Comparison of ENCODE assay signal across 16 cellular contexts in the genomic region with DNA sequence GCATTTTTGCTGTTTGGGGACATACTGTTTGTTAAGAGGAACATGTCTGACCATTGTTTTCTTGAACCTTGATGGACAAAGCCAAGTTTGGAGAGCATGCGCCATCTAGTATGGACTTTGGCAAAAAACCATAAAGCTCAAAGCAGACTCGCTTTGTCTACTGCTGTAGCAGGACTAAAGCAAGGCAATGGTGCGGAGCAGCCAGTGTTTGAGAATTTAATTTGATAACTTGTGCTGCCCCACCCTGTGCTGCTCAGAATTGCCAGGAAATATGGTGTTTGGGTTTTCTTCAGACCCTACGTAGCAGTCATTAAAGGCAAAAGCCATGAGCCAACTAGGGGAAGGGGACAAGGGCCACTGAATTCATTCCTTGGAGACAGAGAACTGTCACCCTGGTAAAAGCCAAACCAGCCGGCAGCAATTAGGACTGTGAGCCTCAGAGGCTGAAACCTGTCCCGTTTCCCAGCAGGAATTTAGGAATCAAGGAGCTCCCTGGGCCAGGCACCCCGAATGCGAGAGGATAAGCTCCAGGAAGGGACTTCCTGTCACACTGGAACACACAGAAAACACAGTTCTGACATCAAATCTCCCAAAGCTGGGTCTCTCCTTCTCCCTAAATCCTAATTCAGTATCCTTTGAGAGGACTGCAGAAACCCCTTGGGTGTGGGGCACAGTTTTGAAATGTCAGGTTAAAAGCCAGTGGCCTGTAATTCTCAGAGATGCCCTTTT. TPM values are rescaled to one million over a fixed set of nuclear protein-coding genes. Genes with fewer than 3 reads are reported as not detected.
A peak's percentile ranks its signal among the peaks of the same experiment; 100 is the strongest.
DNase-seq lines count a peak whose midpoint lies in the region; ATAC-seq and TF ChIP-seq lines count a peak whose summit lies in the region.
"Had no signal": no experiment of that assay in that cellular context is flagged by ENCODE, and none has a peak within 500 bp of the region (broad histone marks: within the 10 kb centered on the region; RNA-seq: fewer than 3 reads in every experiment).

No MANE protein-coding gene starts in this region.

- H3K27ac ChIP-seq in psoas muscle (peak overlapping the region; percentile 54), uterus (peak overlapping the region; percentile 9 to 15)

- H3K27me3 ChIP-seq in psoas muscle (ENCODE audit: insufficient read depth in 3 of 3, low read length in 2 of 3) (no peaks in the 10 kb centered on the region), uterus (no peaks in the 10 kb centered on the region)
- H3K27me3 ChIP-seq: esophagus squamous epithelium, ovary had no signal

- H3K4me3 ChIP-seq in psoas muscle (no peak overlapping the region), uterus (no peak overlapping the region)
- H3K4me3 ChIP-seq: esophagus squamous epithelium, ovary had no signal

- H3K9me3 ChIP-seq in psoas muscle (no peaks in the 10 kb centered on the region), uterus (no peaks in the 10 kb centered on the region)
- H3K9me3 ChIP-seq: esophagus squamous epithelium, ovary had no signal

- no peak for TF ChIP-seq POLR2A in uterus (IDR thresholded peaks at IDR 0.05)

- H3K36me3 ChIP-seq in psoas muscle (ENCODE audit: insufficient read depth in 1 of 2, low read depth in 1 of 2): peaks cover under 1 to 58% of the 10 kb centered on the region in 2 donors
- no peaks in the 10 kb centered on the region for H3K36me3 ChIP-seq in uterus
- H3K36me3 ChIP-seq: ovary had no signal

- ATAC-seq in left cardiac atrium (peak; percentile 12 to 13), psoas muscle (no peak)

- TF ChIP-seq CTCF in psoas muscle (IDR thresholded peaks at IDR 0.05) (no peak), uterus (IDR thresholded peaks at IDR 0.05) (no peak)

- intact Hi-C loops in left cardiac atrium (cut with DNase I): no loop called here
- intact Hi-C loops in psoas muscle (cut with DNase I): no loop called here
- intact Hi-C loops in uterus (cut with DNase I; ENCODE audit: low total_unique reads): no loop called here

- DNase-seq in NCI-H2029 (lab: John Stamatoyannopoulos, UW) (peak; percentile 56), NCI-H2029 treated with DMSO at 0.1 percent for 48 hours (lab: John Stamatoyannopoulos, UW) (no peak), left cardiac atrium (no peak), psoas muscle (no peak), uterus (no peak), NCI-H510A treated with DMSO at 0.1 percent for 48 hours (lab: John Stamatoyannopoulos, UW) (no peak), NOMO-1 (lab: John Stamatoyannopoulos, UW; ENCODE audit: unreplicated experiment in 2 of 2) (no peak), T-helper 1 cell (no peak)
- DNase-seq: 8988T; activated CD8-positive, alpha-beta memory T cell treated with anti-CD3 and anti-CD28 coated beads, Interleukin-2, amount 50 U/mL, for 48 hours; activated naive CD4-positive, alpha-beta T cell treated with anti-CD3 and anti-CD28 coated beads, Interleukin-2, amount 50 U/mL, for 16 hours; esophagus squamous epithelium; GDM1; mesendoderm; NCI-H1417 treated with DMSO at 0.1 percent for 48 hours had no signal

- H3K4me1 ChIP-seq in psoas muscle: peaks cover 26% of the 10 kb centered on the region
- H3K4me1 ChIP-seq in uterus: peaks cover 0 to 14% of the 10 kb centered on the region in 2 donors

- WGBS in psoas muscle, 3 donors: 66 to 73% (median 71%) methylated on average over 8 of the region's 8 CpGs

RNA-seq across cellular contexts. Expression of a gene that starts 1.1 kb away (rescaled TPM):
- total RNA-seq in left cardiac atrium (1 to 10 TPM; 2.7 to 2.8 TPM), psoas muscle (1 to 10 TPM; 1.9 to 7.5 (median 4.7) TPM), uterus (10 to 100 TPM in 1 of 4 donors, 1 to 10 TPM in 2, not detected in 1; 4.4 to 21.8 (median 5.1) TPM)
- 1 to 10 TPM in 2 of 3 donors, under 1 TPM in 1; 0.94 to 4.6 (median 1.8) TPM for polyA plus RNA-seq in psoas muscle

RNA-seq across cellular contexts. Expression of a gene that starts 29.1 kb away (rescaled TPM):
- total RNA-seq in left cardiac atrium (10 to 100 TPM; 90.6 to 97.1 TPM), psoas muscle (10 to 100 TPM; 71.3 to 91.8 (median 80.0) TPM), uterus (100 to 1,000 TPM in 2 of 4 donors, 10 to 100 TPM in 2; 66.2 to 212 (median 90.9) TPM)
- polyA plus RNA-seq in psoas muscle: 10 to 100 TPM; 13.9 to 64.7 (median 44.5) TPM

RNA-seq across cellular contexts. Expression of a gene that starts 34.8 kb away (rescaled TPM):
- total RNA-seq in left cardiac atrium: 10 to 100 TPM; 29.2 to 38.1 TPM
- 10 to 100 TPM; 31.5 to 52.8 (median 50.2) TPM for total RNA-seq in psoas muscle
- polyA plus RNA-seq in psoas muscle: 10 to 100 TPM; 39.5 to 74.3 (median 59.2) TPM
- total RNA-seq in uterus: 10 to 100 TPM in 3 of 4 donors, 1 to 10 TPM in 1; 8.2 to 22.3 (median 16.7) TPM

RNA-seq across cellular contexts. Expression of a gene that starts 45.0 kb away (rescaled TPM):
- total RNA-seq in left cardiac atrium: 1 to 10 TPM; 2.9 to 3.3 TPM
- total RNA-seq in psoas muscle: 1 to 10 TPM in 3 of 4 donors, under 1 TPM in 1; 0.89 to 1.9 (median 1.4) TPM
- polyA plus RNA-seq in psoas muscle: 1 to 10 TPM in 1 of 3 donors, under 1 TPM in 2; 0.62 to 2.0 (median 0.66) TPM
- total RNA-seq in uterus: 10 to 100 TPM in 2 of 4 donors, 1 to 10 TPM in 2; 2.3 to 15.5 (median 11.5) TPM

RNA-seq across cellular contexts. Expression of a gene that starts 45.5 kb away (rescaled TPM):
- 10 to 100 TPM in 1 of 2 donors, 1 to 10 TPM in 1; 7.2 to 16.0 TPM for total RNA-seq in left cardiac atrium
- 10 to 100 TPM; 24.3 to 56.5 (median 30.4) TPM for total RNA-seq in psoas muscle
- 10 to 100 TPM; 18.8 to 80.9 (median 19.0) TPM for polyA plus RNA-seq in psoas muscle
- 10 to 100 TPM in 3 of 4 donors, 1 to 10 TPM in 1; 5.1 to 22.4 (median 18.0) TPM for total RNA-seq in uterus

Comparison
In these comparisons a context has a peak if more than half of its experiments do, and no peak if none do; other contexts are left out.
1. ATAC-seq: peak in left cardiac atrium (2 of 2); none in psoas muscle (0 of 4).